ENCODE assay signal across 20 cellular contexts in genomic region chr19:58563823-58564222, GRCh38. TPM values are rescaled to one million over a fixed set of nuclear protein-coding genes. Genes with fewer than 3 reads are reported as not detected.
DNase-seq lines count a peak whose midpoint lies in the region; ATAC-seq and TF ChIP-seq lines count a peak whose summit lies in the region.
"Had no signal": no experiment of that assay in that cellular context is flagged by ENCODE, and none has a peak within 500 bp of the region (broad histone marks: within the 10 kb centered on the region; RNA-seq: fewer than 3 reads in every experiment).

No MANE protein-coding gene starts in this region.

- peak overlapping the region; percentile 57 for H3K9ac ChIP-seq in Loucy (ENCODE audit: low read depth, low read length, poor library complexity, severe bottlenecking)
- H3K9ac ChIP-seq: KMS-11 had no signal

- H3K27me3 Mint-ChIP-seq in T-helper 1 cell treated with Interleukin-12 subunit alpha and Interleukin-12 subunit beta and Interleukin-4 antibody, amounts not matched to agents 30 μg/mL and 1 μg/mL, for 36 hours (ENCODE audit: low read depth) = no peaks in the 10 kb centered on the region
- H3K27me3 Mint-ChIP-seq in chondrocyte (ENCODE audit: low read depth) (no peaks in the 10 kb centered on the region), osteocyte (ENCODE audit: unreplicated experiment) (no peaks in the 10 kb centered on the region)

- peaks cover 36% of the 10 kb centered on the region for H3K4me1 ChIP-seq in Loucy (ENCODE audit: insufficient read depth, low read length, poor library complexity, severe bottlenecking)

- H3K4me2 ChIP-seq in Loucy (ENCODE audit: low read depth, low read length, poor library complexity, severe bottlenecking) = peak overlapping the region; percentile 54
- H3K4me2 ChIP-seq: KMS-11 had no signal

- H3K4me1 Mint-ChIP-seq in T-helper 1 cell treated with Interleukin-12 subunit alpha and Interleukin-12 subunit beta and Interleukin-4 antibody, amounts not matched to agents 30 μg/mL and 1 μg/mL, for 36 hours (ENCODE audit: low read depth) = peaks cover 49% of the 10 kb centered on the region
- peaks cover 10% of the 10 kb centered on the region for H3K4me1 Mint-ChIP-seq in chondrocyte (ENCODE audit: low read depth)
- peaks cover 8% of the 10 kb centered on the region for H3K4me1 Mint-ChIP-seq in osteocyte (ENCODE audit: unreplicated experiment)

- no peak overlapping the region for H2AFZ ChIP-seq in Loucy (ENCODE audit: low read length)

- ATAC-seq in HG03135 (IDR thresholded peaks at IDR 0.05; ENCODE audit: unreplicated experiment) = no peak
- ATAC-seq: heart right ventricle, left lobe of liver had no signal

- H3K36me3 Mint-ChIP-seq in T-helper 1 cell treated with Interleukin-12 subunit alpha and Interleukin-12 subunit beta and Interleukin-4 antibody, amounts not matched to agents 30 μg/mL and 1 μg/mL, for 36 hours (ENCODE audit: low read depth) = peaks cover 19% of the 10 kb centered on the region
- no peaks in the 10 kb centered on the region for H3K36me3 Mint-ChIP-seq in chondrocyte (ENCODE audit: low read depth)
- H3K36me3 Mint-ChIP-seq in osteocyte (ENCODE audit: unreplicated experiment) = no peaks in the 10 kb centered on the region

- peak overlapping the region; percentile 2 for H3K4me3 ChIP-seq in Loucy (ENCODE audit: low read length, poor library complexity, severe bottlenecking)

- TF ChIP-seq CTCF in Loucy (conservative IDR thresholded peaks at IDR 0.05; ENCODE audit: low read length) = no peak
- TF ChIP-seq CTCF in chondrocyte (IDR thresholded peaks at IDR 0.05) = no peak
- TF ChIP-seq CTCF in osteocyte (IDR thresholded peaks at IDR 0.05) = no peak

- peak overlapping the region; percentile 82 for H3K4me3 Mint-ChIP-seq in T-helper 1 cell treated with Interleukin-12 subunit alpha and Interleukin-12 subunit beta and Interleukin-4 antibody, amounts not matched to agents 30 μg/mL and 1 μg/mL, for 36 hours
- H3K4me3 Mint-ChIP-seq in chondrocyte (ENCODE audit: unreplicated experiment) (no peak overlapping the region), osteocyte (ENCODE audit: unreplicated experiment) (no peak overlapping the region)

- no peaks in the 10 kb centered on the region for H3K36me3 ChIP-seq in Loucy (ENCODE audit: insufficient read depth, low read length)

- H3K79me2 ChIP-seq in Loucy (ENCODE audit: insufficient read depth, low read length) = peaks cover 17% of the 10 kb centered on the region

- DNase-seq in T-helper 1 cell (no peak), chondrocyte (ENCODE audit: low spot score) (peak; percentile 41), osteocyte (ENCODE audit: extremely low spot score, unreplicated experiment) (no peak), OCI-M2 (lab: John Stamatoyannopoulos, UW; ENCODE audit: unreplicated experiment) (no peak), GF-D8 (lab: John Stamatoyannopoulos, UW) (no peak)
- DNase-seq: activated effector memory CD4-positive, alpha-beta T cell treated with Interleukin-2 at 50 U/mL for 16 hours; caudate nucleus; DMS153; erythroblast; heart right ventricle; NCI-H2029; NCI-H774; occipital lobe; SHP77 had no signal

- H3K27ac Mint-ChIP-seq in T-helper 1 cell treated with Interleukin-12 subunit alpha and Interleukin-12 subunit beta and Interleukin-4 antibody, amounts not matched to agents 30 μg/mL and 1 μg/mL, for 36 hours = peak overlapping the region; percentile 67
- H3K27ac Mint-ChIP-seq in chondrocyte (ENCODE audit: unreplicated experiment) (peak overlapping the region; percentile 58), osteocyte (ENCODE audit: unreplicated experiment) (peak overlapping the region; percentile 38)

- H4K20me1 ChIP-seq in Loucy (ENCODE audit: insufficient read depth, low read length, poor library complexity, severe bottlenecking) = no peaks in the 10 kb centered on the region

- H3K9me3 Mint-ChIP-seq in T-helper 1 cell treated with Interleukin-12 subunit alpha and Interleukin-12 subunit beta and Interleukin-4 antibody, amounts not matched to agents 30 μg/mL and 1 μg/mL, for 36 hours = no peaks in the 10 kb centered on the region
- H3K9me3 Mint-ChIP-seq in chondrocyte (ENCODE audit: low read depth) (no peaks in the 10 kb centered on the region), osteocyte (ENCODE audit: unreplicated experiment) (no peaks in the 10 kb centered on the region)

- no peaks in the 10 kb centered on the region for H3K9me3 ChIP-seq in Loucy (ENCODE audit: insufficient read depth, low read depth, low read length)
- H3K9me3 ChIP-seq: heart right ventricle, tibial artery had no signal

- H3F3A ChIP-seq in Loucy (ENCODE audit: low read depth) = peaks cover 7% of the 10 kb centered on the region; the same call in 1 of the 2 replicates

- no peaks in the 10 kb centered on the region for H3K9me2 ChIP-seq in Loucy (replicated peaks; ENCODE audit: low read depth, low read length)

- H3K27me3 ChIP-seq in Loucy (ENCODE audit: insufficient read depth, low read length, poor library complexity, severe bottlenecking) = no peaks in the 10 kb centered on the region
- H3K27me3 ChIP-seq: tibial artery had no signal

RNA-seq across cellular contexts. Expression of gene UBE2M, which starts 5.4 kb away (rescaled TPM):
- total RNA-seq in chondrocyte (70.3 to 80.7 TPM (median 76.3 TPM) in 3 replicates), osteocyte (76.2 and 78.3 TPM in 2 replicates)

RNA-seq across cellular contexts. Expression of gene CHMP2A, which starts 8.9 kb away (rescaled TPM):
- total RNA-seq in chondrocyte (85.1 to 99.4 TPM (median 85.9 TPM) in 3 replicates), osteocyte (130 and 132 TPM in 2 replicates)

RNA-seq across cellular contexts. Expression of gene MZF1, which starts 9.3 kb away (rescaled TPM):
- 15.2 to 22.3 TPM (median 15.8 TPM) in 3 replicates for total RNA-seq in chondrocyte
- 25.3 and 30.9 TPM in 2 replicates for total RNA-seq in osteocyte

RNA-seq across cellular contexts. Expression of gene TRIM28, which starts 20.0 kb away (rescaled TPM):
- 215 to 286 TPM (median 228 TPM) in 3 replicates for total RNA-seq in chondrocyte
- total RNA-seq in osteocyte = 333 and 354 TPM in 2 replicates

RNA-seq across cellular contexts. Expression of gene ZBTB45, which starts 44.2 kb away (rescaled TPM):
- total RNA-seq in chondrocyte (15.6 to 17.2 TPM (median 15.9 TPM) in 3 replicates), osteocyte (16.7 and 17.2 TPM in 2 replicates)
